In genomic region chr21:31665397-31665796, GRCh38 we compare ENCODE assay signal across 9 cellular contexts. TPM values are rescaled to one million over a fixed set of nuclear protein-coding genes. Genes with fewer than 3 reads are reported as not detected.
DNase-seq lines count a peak whose midpoint lies in the region; ATAC-seq and TF ChIP-seq lines count a peak whose summit lies in the region.
"Had no signal": no experiment of that assay in that cellular context is flagged by ENCODE, and none has a peak within 500 bp of the region (broad histone marks: within the 10 kb centered on the region; RNA-seq: fewer than 3 reads in every experiment).

No MANE protein-coding gene starts in this region.

- CTCF ChIA-PET in T-cell (lab: Charles Lee): no interaction called here

- H3K27ac Mint-ChIP-seq in T-cell (peak overlapping the region; percentile 57 to 73), chondrocyte (ENCODE audit: unreplicated experiment) (peak overlapping the region; percentile 60)

- peak; percentile 48 for DNase-seq in DMS 273 (lab: John Stamatoyannopoulos, UW; ENCODE audit: unreplicated experiment)
- no peak for DNase-seq in DMS 273 treated with DMSO at 0.1 percent for 48 hours (lab: John Stamatoyannopoulos, UW)
- peak in 7 of 34 experiments; percentile 4 to 25 (median 10) for DNase-seq in T-cell
- DNase-seq in chondrocyte (ENCODE audit: low spot score): no peak
- peak; percentile 72 for DNase-seq in putamen (ENCODE audit: low spot score)
- DNase-seq in NCI-H146 (lab: John Stamatoyannopoulos, UW): no peak
- DNase-seq in NK-92 (lab: John Stamatoyannopoulos, UW; ENCODE audit: unreplicated experiment): no peak
- DNase-seq: MM.1S had no signal

- peaks cover 49% of the 10 kb centered on the region for H3K36me3 Mint-ChIP-seq in T-cell
- H3K36me3 Mint-ChIP-seq in chondrocyte (ENCODE audit: low read depth): peaks cover 19% of the 10 kb centered on the region

- TF ChIP-seq CTCF in chondrocyte (IDR thresholded peaks at IDR 0.05): no peak

- H3K9me3 Mint-ChIP-seq in T-cell (no peaks in the 10 kb centered on the region), chondrocyte (ENCODE audit: low read depth) (no peaks in the 10 kb centered on the region)

- H3K4me1 Mint-ChIP-seq in T-cell: peaks cover 66 to 83% (median 79%) of the 10 kb centered on the region in 3 donors
- peaks cover 64% of the 10 kb centered on the region for H3K4me1 Mint-ChIP-seq in chondrocyte (ENCODE audit: low read depth)

- POLR2A ChIA-PET in T-cell (lab: Charles Lee): no interaction called here

- H3K27me3 Mint-ChIP-seq in T-cell: no peaks in the 10 kb centered on the region
- no peaks in the 10 kb centered on the region for H3K27me3 Mint-ChIP-seq in chondrocyte (ENCODE audit: low read depth)

- ATAC-seq in T-cell (replicated peaks in 1 of 4): peak; percentile 53 to 63 (median 58)
- no peak for ATAC-seq in HG03159 (IDR thresholded peaks at IDR 0.05; ENCODE audit: unreplicated experiment)

- H3K4me3 Mint-ChIP-seq in T-cell (peak overlapping the region; percentile 8 to 56 (median 44)), chondrocyte (ENCODE audit: unreplicated experiment) (no peak overlapping the region)

RNA-seq across cellular contexts. Expression of gene SOD1, which starts 5.9 kb away (rescaled TPM):
- total RNA-seq in T-cell (100 to 1,000 TPM; 143 to 167 (median 152) TPM), chondrocyte (179 to 238 TPM (median 188 TPM) in 3 replicates)

Comparison
In these comparisons a context has a peak if more than half of its experiments do, and no peak if none do; other contexts are left out.
1. DNase-seq: peak in DMS 273 (single experiment) and putamen (single experiment); none in DMS 273 treated with DMSO at 0.1 percent for 48 hours (single experiment), chondrocyte (single experiment), NCI-H146 (single experiment) and NK-92 (single experiment).